9 cellular contexts compared by ENCODE assay signal in genomic region chr6:121849477-121849876, GRCh38.
A peak's percentile ranks its signal among the peaks of the same experiment; 100 is the strongest.
DNase-seq lines count a peak whose midpoint lies in the region; ATAC-seq, FAIRE-seq and TF ChIP-seq lines count a peak whose summit lies in the region.
"Had no signal": no experiment of that assay in that cellular context is flagged by ENCODE, and none has a peak within 500 bp of the region (broad histone marks: within the 10 kb centered on the region; RNA-seq: fewer than 3 reads in every experiment).

No MANE protein-coding gene starts in this region.

- no peak overlapping the region for H3K4me3 ChIP-seq in OCI-LY7 (ENCODE audit: low read depth, low read length, poor library complexity, severe bottlenecking)
- no peak overlapping the region for H3K4me3 ChIP-seq in HepG2 (replicated peaks in 1 of 3; ENCODE audit: insufficient read depth in 1 of 3, low read depth in 2 of 3, low read length in 3 of 3)
- H3K4me3 ChIP-seq in uterus: no peak overlapping the region

- intact Hi-C loops in OCI-LY7 (cut with micrococcal nuclease; ENCODE audit: unreplicated experiment): loop anchor here (2.0 kb wide), 1 partner anchor 795 kb away; no protein-coding TSS in a partner anchor
- intact Hi-C loops in HepG2 (cut with micrococcal nuclease; ENCODE audit: unreplicated experiment): loop anchor here (1.0 to 5.0 kb wide), 3 partner anchors 183 to 794 kb away; no protein-coding TSS in a partner anchor
- intact Hi-C loops in uterus (cut with DNase I; ENCODE audit: low total_unique reads): loop anchor here (10.0 kb wide), 1 partner anchor 415 kb away; the partner anchor contains the start of gene GJA1

- no peak overlapping the region for H3K9ac ChIP-seq in HepG2 (ENCODE audit: insufficient read depth, low read depth, low read length)

- TF ChIP-seq POLR2A in HepG2 (IDR thresholded peaks at IDR 0.05; ENCODE audit: insufficient read depth in 1 of 2, low read depth in 2 of 2, low read length in 2 of 2) (no peak), uterus (IDR thresholded peaks at IDR 0.05) (no peak)

- no peaks in the 10 kb centered on the region for H3K79me2 ChIP-seq in OCI-LY7 (ENCODE audit: insufficient read depth, low read depth, low read length)
- H3K79me2 ChIP-seq in HepG2 (ENCODE audit: insufficient read depth, low read length): no peaks in the 10 kb centered on the region

- peak; percentile 21 for FAIRE-seq in HepG2 (lab: Jason Lieb, UNC)
- FAIRE-seq: A204.1 had no signal

- no peaks in the 10 kb centered on the region for H3K27me3 ChIP-seq in HepG2 (ENCODE audit: control insufficient read depth in 1 of 2, insufficient read depth in 2 of 2, low read length in 2 of 2)
- H3K27me3 ChIP-seq in uterus: no peaks in the 10 kb centered on the region

- H3K27ac ChIP-seq in OCI-LY7 (ENCODE audit: low read depth, low read length, poor library complexity, severe bottlenecking) (no peak overlapping the region), HepG2 (ENCODE audit: extremely low read length, insufficient read depth, low read length) (no peak overlapping the region), uterus (no peak overlapping the region)

- 9% methylated on average over 5 of the region's 5 CpGs for WGBS in HepG2 (ENCODE audit: low lambda C conversion rate)

- CTCF ChIA-PET in OCI-LY7 (lab: Charles Lee; ENCODE audit: unreplicated experiment): no interaction called here
- CTCF ChIA-PET in HepG2 (lab: Yijun Ruan, JAX; ENCODE audit: low intra/inter-chr PET ratio, low total read pairs): interaction anchor here (0.7 to 2.8 kb wide), 4 partner anchors 419 to 794 kb away, joined by 3 to 15 read pairs (median 6); no protein-coding TSS in a partner anchor

- peak; percentile 70 for DNase-seq in DMS 273 (lab: John Stamatoyannopoulos, UW; ENCODE audit: unreplicated experiment)
- no peak for DNase-seq in DMS 273 treated with DMSO at 0.1 percent for 48 hours (lab: John Stamatoyannopoulos, UW)
- DNase-seq in OCI-LY7 (ENCODE audit: low spot score): peak; percentile 57
- peak; percentile 84 for DNase-seq in cerebellar cortex (ENCODE audit: low spot score)
- peak; percentile 67 for DNase-seq in HepG2 (ENCODE audit: low spot score)
- DNase-seq in uterus: peak; percentile 42 to 74

- H3K36me3 ChIP-seq in OCI-LY7 (ENCODE audit: insufficient read depth, low read length) (no peaks in the 10 kb centered on the region), HepG2 (replicated peaks in 1 of 2; ENCODE audit: control insufficient read depth in 1 of 2, insufficient read depth in 2 of 2, low read length in 2 of 2) (no peaks in the 10 kb centered on the region), uterus (no peaks in the 10 kb centered on the region)

- H3K9me3 ChIP-seq in OCI-LY7 (ENCODE audit: low read length): no peaks in the 10 kb centered on the region
- H3K9me3 ChIP-seq in HepG2 (ENCODE audit: low read length): no peaks in the 10 kb centered on the region
- H3K9me3 ChIP-seq in uterus: no peaks in the 10 kb centered on the region

- TF ChIP-seq CTCF in OCI-LY7 (conservative IDR thresholded peaks at IDR 0.05; ENCODE audit: low read length) (peak; percentile 87), HepG2 (CRISPR knock-in tag; IDR thresholded peaks at IDR 0.05) (peak; percentile 86), uterus (IDR thresholded peaks at IDR 0.05) (peak; percentile 58 to 78 (median 70))

- POLR2A ChIA-PET in OCI-LY7 (lab: Charles Lee): interaction anchor here (0.5 to 1.0 kb wide), 2 partner anchors 36 to 1206 kb away, joined by 3 read pairs; no protein-coding TSS in a partner anchor
- POLR2A ChIA-PET in HepG2 (lab: Yijun Ruan, JAX): no interaction called here

- H2AFZ ChIP-seq in OCI-LY7 (ENCODE audit: low read length) (no peak overlapping the region), HepG2 (ENCODE audit: low read length) (no peak overlapping the region)

- in situ Hi-C loops in HepG2 (cut with HindIII; ENCODE audit: extremely low pct_ligation_motif_present, low pct_unique_long_range_greater_than_20kb): loop anchor here (10.0 kb wide), 1 partner anchor 415 kb away; the partner anchor contains the start of gene GJA1

- H3K4me2 ChIP-seq in OCI-LY7 (ENCODE audit: low read length) (no peak overlapping the region), HepG2 (ENCODE audit: low read depth, low read length) (no peak overlapping the region)

- no peaks in the 10 kb centered on the region for H3K9me2 ChIP-seq in OCI-LY7 (ENCODE audit: insufficient read depth, low read length)

- TF ChIP-seq EP300 in HepG2 (IDR thresholded peaks at IDR 0.05; ENCODE audit: low read depth in 2 of 2, low read length in 2 of 2) (no peak), HepG2 (CRISPR knock-in tag; IDR thresholded peaks at IDR 0.05; ENCODE audit: borderline replicate concordance) (no peak)

- H4K20me1 ChIP-seq in OCI-LY7 (ENCODE audit: insufficient read depth, low read length) (no peaks in the 10 kb centered on the region), HepG2 (ENCODE audit: insufficient read depth, low read length) (no peaks in the 10 kb centered on the region)

- BruUV-seq in OCI-LY7 (replicated peaks; lab: Mats Ljungman, UMichigan): no TSS peak
- no TSS peak for BruUV-seq in HepG2 (replicated peaks; lab: Mats Ljungman, UMichigan)

- ATAC-seq in GM19468 (IDR thresholded peaks at IDR 0.05; ENCODE audit: extremely low read depth, unreplicated experiment) (peak; percentile 75), HG03457 (IDR thresholded peaks at IDR 0.05; ENCODE audit: unreplicated experiment) (peak; percentile 95), HepG2 (peak; percentile 100)

- peak; percentile 62 for TF ChIP-seq RAD21 in HepG2 (CRISPR knock-in tag; IDR thresholded peaks at IDR 0.05)

- H3K4me1 ChIP-seq in OCI-LY7 (ENCODE audit: insufficient read depth, low read length, poor library complexity, severe bottlenecking): no peaks in the 10 kb centered on the region
- no peaks in the 10 kb centered on the region for H3K4me1 ChIP-seq in HepG2 (ENCODE audit: insufficient read depth, low read length)
- no peaks in the 10 kb centered on the region for H3K4me1 ChIP-seq in uterus

TF ChIP-seq in HepG2, 621 proteins besides CTCF, POLR2A, EP300 and RAD21:
- TF ChIP-seq SMC3 (IDR thresholded peaks at IDR 0.05; ENCODE audit: low read length): peak; percentile 74
- TF ChIP-seq ZFP91 (CRISPR knock-in tag; IDR thresholded peaks at IDR 0.05; ENCODE audit: borderline replicate concordance): no peak
- no peak for TF ChIP-seq ZNF503 (CRISPR knock-in tag; IDR thresholded peaks at IDR 0.05)
- TF ChIP-seq STAG1 (CRISPR knock-in tag; IDR thresholded peaks at IDR 0.05): peak; percentile 80
- no peak for TF ChIP-seq ONECUT2 (CRISPR knock-in tag; IDR thresholded peaks at IDR 0.05)
- 0 out of 2 replicates have a peak, but pooled peaks have one; percentile 21 for TF ChIP-seq MIXL1 (CRISPR knock-in tag; IDR thresholded peaks at IDR 0.05)
